15 cellular contexts compared by ENCODE assay signal in genomic region chr13:97334690-97335089, GRCh38.
"Had no signal": no experiment of that assay in that cellular context is flagged by ENCODE, and none has a peak within 500 bp of the region (broad histone marks: within the 10 kb centered on the region; RNA-seq: fewer than 3 reads in every experiment).

No MANE protein-coding gene starts in this region.

- H3K4me1 ChIP-seq: colonic mucosa had no signal

- H3K27ac ChIP-seq: colonic mucosa, thyroid gland had no signal

- ATAC-seq: activated CD4-positive, CD25-positive, alpha-beta regulatory T cell treated with anti-CD3 and anti-CD28 coated beads, Interleukin-2, amount 50 U/mL, for 24 hours; stimulated activated naive CD8-positive, alpha-beta T cell treated with anti-CD3 and anti-CD28 coated beads, Interleukin-15, Interleukin-2, amounts not matched to agents 100 U/mL and 50 U/mL, for 24 hours had no signal

- H3K9me3 ChIP-seq: colonic mucosa, thyroid gland had no signal

- DNase-seq: activated CD4-positive, alpha-beta T cell treated with anti-CD3 and anti-CD28 coated beads, Interleukin-2, amount 50 U/mL, for 4 hours; activated gamma-delta T cell treated with Interleukin-2 at 50 U/mL for 16 hours; activated naive CD8-positive, alpha-beta T cell treated with anti-CD3 and anti-CD28 coated beads, Interleukin-2, amount 10 ng/mL, durations not matched to agents 7 days and 5 days; activated T-cell treated with anti-CD3 and anti-CD28 coated beads, Interleukin-2, amount 50 U/mL, for 1 hour; aorta; colonic mucosa; effector CD4-positive, alpha-beta T cell; hippocampal formation; occipital lobe; stimulated activated CD4-positive, alpha-beta T cell treated with anti-CD3 and anti-CD28 coated beads, Interleukin-4, amount 100 ng/mL, for 1 hour; stimulated activated CD8-positive, alpha-beta memory T cell treated with anti-CD3 and anti-CD28 coated beads, Interleukin-4, amount 100 ng/mL, for 48 hours; stimulated activated naive CD8-positive, alpha-beta T cell treated with anti-CD3 and anti-CD28 coated beads, Interleukin-15, Interleukin-2, amounts not matched to agents 100 U/mL and 50 U/mL, for 24 hours; SW 1271 had no signal

- H3K36me3 ChIP-seq: colonic mucosa had no signal

- H3K4me3 ChIP-seq: colonic mucosa, thyroid gland had no signal

- H3K27me3 ChIP-seq: colonic mucosa, thyroid gland had no signal
